16 cellular contexts compared by ENCODE assay signal in the genomic region with DNA sequence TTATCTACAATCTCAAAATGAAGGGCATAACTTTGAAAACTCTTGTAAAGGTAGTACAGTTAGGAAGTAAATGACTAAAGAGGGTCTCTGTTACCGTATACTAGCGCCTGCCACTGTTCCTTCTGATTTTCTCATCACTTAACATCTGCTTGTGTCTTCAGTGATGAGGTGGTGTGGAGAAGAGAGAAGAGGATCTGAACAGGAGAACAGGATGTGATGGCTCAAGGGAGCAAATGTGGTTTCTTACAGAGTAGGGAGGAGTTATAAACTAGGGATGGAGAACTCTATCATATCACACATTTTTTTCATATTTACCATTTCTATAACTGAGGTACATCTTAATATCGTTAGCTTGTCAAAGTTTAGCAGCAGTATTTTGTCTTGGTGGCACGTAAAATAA. TPM values are rescaled to one million over a fixed set of nuclear protein-coding genes. Genes with fewer than 3 reads are reported as not detected.
DNase-seq lines count a peak whose midpoint lies in the region; ATAC-seq and TF ChIP-seq lines count a peak whose summit lies in the region.
"Had no signal": no experiment of that assay in that cellular context is flagged by ENCODE, and none has a peak within 500 bp of the region (broad histone marks: within the 10 kb centered on the region; RNA-seq: fewer than 3 reads in every experiment).

No MANE protein-coding gene starts in this region.

- no peak overlapping the region for H3K4me3 Mint-ChIP-seq in activated CD8-positive, alpha-beta T cell treated with anti-CD3 and anti-CD28 coated beads, Interleukin-2, amount 10 ng/mL, durations not matched to agents 7 days and 5 days
- no peak overlapping the region for H3K4me3 Mint-ChIP-seq in activated CD8-positive, alpha-beta T cell treated with anti-CD3 and anti-CD28 coated beads for 36 hours
- peak overlapping the region; percentile 54 for H3K4me3 Mint-ChIP-seq in HFFc6

- no peak overlapping the region for H3K4me3 ChIP-seq in osteoblast (ENCODE audit: insufficient read depth, low read length)
- H3K4me3 ChIP-seq in spleen, result no peak overlapping the region
- H3K4me3 ChIP-seq: K562 had no signal

- H3K27ac ChIP-seq in osteoblast (ENCODE audit: low read depth, low read length) (no peak overlapping the region), spleen (no peak overlapping the region), substantia nigra (ENCODE audit: low read depth, low read length, poor library complexity, severe bottlenecking) (no peak overlapping the region)

- H3K36me3 ChIP-seq in osteoblast (ENCODE audit: insufficient read depth, low read length) (no peaks in the 10 kb centered on the region), spleen (peaks cover 0 to 21% (median 0%) of the 10 kb centered on the region in 6 donors)

- CTCF ChIA-PET in activated CD8-positive, alpha-beta T cell treated with anti-CD3 and anti-CD28 coated beads, Interleukin-2, amount 10 ng/mL, durations not matched to agents 7 days and 5 days (lab: Charles Lee), result interaction anchor here (0.6 kb wide), 1 partner anchor 153 kb away, joined by 3 read pairs; no protein-coding TSS in a partner anchor
- CTCF ChIA-PET in activated CD8-positive, alpha-beta T cell treated with anti-CD3 and anti-CD28 coated beads for 36 hours (lab: Charles Lee), result interaction anchor here (1.2 to 1.4 kb wide), 2 partner anchors 23 to 82 kb away, joined by 3 read pairs; no protein-coding TSS in a partner anchor

- POLR2A ChIA-PET in activated CD8-positive, alpha-beta T cell treated with anti-CD3 and anti-CD28 coated beads, Interleukin-2, amount 10 ng/mL, durations not matched to agents 7 days and 5 days (lab: Charles Lee), result no interaction called here
- POLR2A ChIA-PET in activated CD8-positive, alpha-beta T cell treated with anti-CD3 and anti-CD28 coated beads for 36 hours (lab: Charles Lee), result interaction anchor here (1.0 kb wide), 1 partner anchor 27 kb away, joined by 3 read pairs; no protein-coding TSS in a partner anchor

- H3K27ac Mint-ChIP-seq in activated CD8-positive, alpha-beta T cell treated with anti-CD3 and anti-CD28 coated beads, Interleukin-2, amount 10 ng/mL, durations not matched to agents 7 days and 5 days, result peak overlapping the region; percentile 16
- H3K27ac Mint-ChIP-seq in activated CD8-positive, alpha-beta T cell treated with anti-CD3 and anti-CD28 coated beads for 36 hours, result no peak overlapping the region
- H3K27ac Mint-ChIP-seq in HFFc6, result peak overlapping the region; percentile 49

- H3K36me3 Mint-ChIP-seq in activated CD8-positive, alpha-beta T cell treated with anti-CD3 and anti-CD28 coated beads, Interleukin-2, amount 10 ng/mL, durations not matched to agents 7 days and 5 days (ENCODE audit: low read depth), result peaks cover 5% of the 10 kb centered on the region
- peaks cover 19% of the 10 kb centered on the region for H3K36me3 Mint-ChIP-seq in activated CD8-positive, alpha-beta T cell treated with anti-CD3 and anti-CD28 coated beads for 36 hours (ENCODE audit: low read depth)
- H3K36me3 Mint-ChIP-seq in HFFc6 (ENCODE audit: low read depth), result peaks cover 30% of the 10 kb centered on the region

- H3K27me3 ChIP-seq in osteoblast (ENCODE audit: insufficient read depth, low read length) (no peaks in the 10 kb centered on the region), spleen (replicated peaks in 1 of 7) (no peaks in the 10 kb centered on the region)

- H3K4me1 ChIP-seq in osteoblast (ENCODE audit: insufficient read depth, low read length) (peaks cover 31% of the 10 kb centered on the region), spleen (peaks cover 0 to 38% (median 13%) of the 10 kb centered on the region in 6 donors)

- H3K4me2 ChIP-seq in osteoblast (ENCODE audit: insufficient read depth, low read length), result peak overlapping the region; percentile 39

- no peak overlapping the region for H2AFZ ChIP-seq in osteoblast (ENCODE audit: low read length)

- H4K20me1 ChIP-seq in osteoblast (ENCODE audit: insufficient read depth, low read length), result no peaks in the 10 kb centered on the region

- H3K9me3 ChIP-seq in osteoblast (ENCODE audit: low read depth, low read length), result no peaks in the 10 kb centered on the region
- no peaks in the 10 kb centered on the region for H3K9me3 ChIP-seq in spleen

- 76 to 90% (median 87%) methylated on average over 4 of the region's 4 CpGs for WGBS in spleen, 5 donors

- ATAC-seq in activated CD8-positive, alpha-beta T cell treated with anti-CD3 and anti-CD28 coated beads, Interleukin-2, amount 10 ng/mL, durations not matched to agents 7 days and 5 days, result no peak
- no peak for ATAC-seq in activated CD8-positive, alpha-beta T cell treated with anti-CD3 and anti-CD28 coated beads for 36 hours
- ATAC-seq in SK-N-SH treated with all-trans-retinoic acid at 6 μM for 48 hours, result peak; percentile 42; the same call in 2 of the 3 replicates
- ATAC-seq in HG02870 (IDR thresholded peaks at IDR 0.05; ENCODE audit: unreplicated experiment), result no peak
- ATAC-seq: K562 had no signal

- no peaks in the 10 kb centered on the region for H3K27me3 Mint-ChIP-seq in activated CD8-positive, alpha-beta T cell treated with anti-CD3 and anti-CD28 coated beads, Interleukin-2, amount 10 ng/mL, durations not matched to agents 7 days and 5 days (ENCODE audit: low read depth)
- no peaks in the 10 kb centered on the region for H3K27me3 Mint-ChIP-seq in activated CD8-positive, alpha-beta T cell treated with anti-CD3 and anti-CD28 coated beads for 36 hours
- H3K27me3 Mint-ChIP-seq in HFFc6 (ENCODE audit: insufficient read depth), result no peaks in the 10 kb centered on the region

- no peak for DNase-seq in activated CD8-positive, alpha-beta T cell treated with anti-CD3 and anti-CD28 coated beads, Interleukin-2, amount 10 ng/mL, durations not matched to agents 7 days and 5 days
- no peak for DNase-seq in activated CD8-positive, alpha-beta T cell treated with anti-CD3 and anti-CD28 coated beads for 36 hours
- DNase-seq in HFFc6 (no peak), osteoblast (ENCODE audit: insufficient read length, low spot score, missing footprints) (no peak), spleen (no peak), substantia nigra (lab: John Stamatoyannopoulos, UW) (no peak)
- DNase-seq: C1 segment of cervical spinal cord, DMS 273 treated with DMSO at 0.1 percent for 48 hours, HCEC 1CT, NCI-H187 treated with DMSO at 0.1 percent for 48 hours, NCI-H446 treated with DMSO at 0.1 percent for 48 hours, OCI-M1, SIG-M5 had no signal

- intact Hi-C loops in activated CD8-positive, alpha-beta T cell treated with anti-CD3 and anti-CD28 coated beads for 36 hours (cut with micrococcal nuclease), result no loop called here
- intact Hi-C loops in spleen (cut with DNase I; ENCODE audit: low total_unique reads), result no loop called here

- H3K9me3 Mint-ChIP-seq in activated CD8-positive, alpha-beta T cell treated with anti-CD3 and anti-CD28 coated beads, Interleukin-2, amount 10 ng/mL, durations not matched to agents 7 days and 5 days (ENCODE audit: insufficient read depth), result no peaks in the 10 kb centered on the region
- H3K9me3 Mint-ChIP-seq in activated CD8-positive, alpha-beta T cell treated with anti-CD3 and anti-CD28 coated beads for 36 hours, result no peaks in the 10 kb centered on the region
- no peaks in the 10 kb centered on the region for H3K9me3 Mint-ChIP-seq in HFFc6

- TF ChIP-seq CTCF in activated CD8-positive, alpha-beta T cell treated with anti-CD3 and anti-CD28 coated beads for 36 hours (IDR thresholded peaks at IDR 0.05), result no peak
- TF ChIP-seq CTCF in HFFc6 (IDR thresholded peaks at IDR 0.05) (no peak), osteoblast (IDR thresholded peaks at IDR 0.05; ENCODE audit: extremely low read depth, low read depth, low read length) (no peak), spleen (IDR thresholded peaks at IDR 0.05 in 8 of 11, conservative IDR thresholded peaks at IDR 0.05 in 3 of 11) (no peak)

- no peak for TF ChIP-seq POLR2A in spleen (IDR thresholded peaks at IDR 0.05)

- peaks cover 11% of the 10 kb centered on the region for H3K4me1 Mint-ChIP-seq in activated CD8-positive, alpha-beta T cell treated with anti-CD3 and anti-CD28 coated beads, Interleukin-2, amount 10 ng/mL, durations not matched to agents 7 days and 5 days (ENCODE audit: low read depth)
- peaks cover 20% of the 10 kb centered on the region for H3K4me1 Mint-ChIP-seq in activated CD8-positive, alpha-beta T cell treated with anti-CD3 and anti-CD28 coated beads for 36 hours (ENCODE audit: low read depth)
- peaks cover 88% of the 10 kb centered on the region for H3K4me1 Mint-ChIP-seq in HFFc6 (ENCODE audit: low read depth)

- H3K79me2 ChIP-seq in osteoblast (ENCODE audit: insufficient read depth, low read length), result peaks cover 17% of the 10 kb centered on the region

TF ChIP-seq in SK-N-SH treated with all-trans-retinoic acid at 6 μM for 48 hours, 23 proteins besides CTCF, POLR2A, EP300 and RAD21 (continues in another document):
- TF ChIP-seq OSR1 (CRISPR knock-in tag; IDR thresholded peaks at IDR 0.05), result no peak
- no peak for TF ChIP-seq SNAI2 (CRISPR knock-in tag; IDR thresholded peaks at IDR 0.05)
- no peak for TF ChIP-seq TCF4 (CRISPR knock-in tag; IDR thresholded peaks at IDR 0.05; ENCODE audit: borderline replicate concordance)
- TF ChIP-seq TOX (CRISPR knock-in tag; IDR thresholded peaks at IDR 0.05; ENCODE audit: borderline replicate concordance), result no peak
- TF ChIP-seq ZNF8 (CRISPR knock-in tag; IDR thresholded peaks at IDR 0.05), result no peak
- no peak for TF ChIP-seq ZFP30 (CRISPR knock-in tag; IDR thresholded peaks at IDR 0.05)
- TF ChIP-seq ZC3H10 (CRISPR knock-in tag; IDR thresholded peaks at IDR 0.05), result no peak
- no peak for TF ChIP-seq ZNF565 (CRISPR knock-in tag; conservative IDR thresholded peaks at IDR 0.05; ENCODE audit: low read depth)
- TF ChIP-seq ZNF70 (CRISPR knock-in tag; IDR thresholded peaks at IDR 0.05), result no peak
- no peak for TF ChIP-seq BACH2 (CRISPR knock-in tag; IDR thresholded peaks at IDR 0.05; ENCODE audit: borderline replicate concordance)
- no peak for TF ChIP-seq ARNTL (CRISPR knock-in tag; IDR thresholded peaks at IDR 0.05; ENCODE audit: borderline replicate concordance, low read depth)
- TF ChIP-seq CSDC2 (CRISPR knock-in tag; IDR thresholded peaks at IDR 0.05), result no peak

RNA-seq across cellular contexts. Expression of gene KCTD4, which starts 1.1 kb away (rescaled TPM):
- not detected for total RNA-seq in activated CD8-positive, alpha-beta T cell treated with anti-CD3 and anti-CD28 coated beads, Interleukin-2, amount 10 ng/mL, durations not matched to agents 7 days and 5 days
- not detected for total RNA-seq in activated CD8-positive, alpha-beta T cell treated with anti-CD3 and anti-CD28 coated beads for 36 hours
- 1 to 10 TPM in 4 of 6 experiments, under 1 TPM in 2; 0.73 to 4.5 (median 1.1) TPM for total RNA-seq in HFFc6 (2021; fragmentation: NEBNext Ultra II Directional; extraction: Animal tissue kit (Norgen Biotek cat#: 25700))
- under 0.01 TPM in 2 replicates for total RNA-seq in osteoblast
- not detected for total RNA-seq in spleen
- under 1 TPM in 1 of 3 donors, not detected in 2; 0.10 TPM for polyA plus RNA-seq in spleen
- total RNA-seq: K562 had no signal
- polyA plus RNA-seq: K562 had no signal
